9 cellular contexts compared by ENCODE assay signal in genomic region chr1:67149179-67149770, GRCh38. TPM values are rescaled to one million over a fixed set of nuclear protein-coding genes. Genes with fewer than 3 reads are reported as not detected.
A peak's percentile ranks its signal among the peaks of the same experiment; 100 is the strongest.
DNase-seq lines count a peak whose midpoint lies in the region; ATAC-seq, FAIRE-seq and TF ChIP-seq lines count a peak whose summit lies in the region.
"Had no signal": no experiment of that assay in that cellular context is flagged by ENCODE, and none has a peak within 500 bp of the region (broad histone marks: within the 10 kb centered on the region; RNA-seq: fewer than 3 reads in every experiment).

No MANE protein-coding gene starts in this region.

- H3K4me3 ChIP-seq in CD8-positive, alpha-beta memory T cell (ENCODE audit: low read length), result no peak overlapping the region
- no peak overlapping the region for H3K4me3 ChIP-seq in colonic mucosa
- no peak overlapping the region for H3K4me3 ChIP-seq in left lung

- TF ChIP-seq CTCF in colonic mucosa (IDR thresholded peaks at IDR 0.05) (peak; percentile 88), left lung (IDR thresholded peaks at IDR 0.05) (peak; percentile 45 to 58)

- no peaks in the 10 kb centered on the region for H3K27me3 ChIP-seq in CD8-positive, alpha-beta memory T cell (ENCODE audit: insufficient read depth, low read length, poor library complexity, severe bottlenecking)
- H3K27me3 ChIP-seq in colonic mucosa (no peaks in the 10 kb centered on the region), left lung (no peaks in the 10 kb centered on the region)

- peak; percentile 94 for ATAC-seq in HG03175 (IDR thresholded peaks at IDR 0.05; ENCODE audit: unreplicated experiment)
- ATAC-seq in activated CD4-positive, alpha-beta T cell treated with anti-CD3 and anti-CD28 coated beads for 36 hours, result peak; percentile 90
- ATAC-seq in left lung, result peak; percentile 99

- peaks cover 0 to 4% (median 0%) of the 10 kb centered on the region in 3 donors for H3K36me3 Mint-ChIP-seq in CD8-positive, alpha-beta memory T cell
- H3K36me3 Mint-ChIP-seq in activated CD4-positive, alpha-beta T cell treated with anti-CD3 and anti-CD28 coated beads for 36 hours (ENCODE audit: low read depth), result no peaks in the 10 kb centered on the region

- no peak overlapping the region for H3K4me3 Mint-ChIP-seq in CD8-positive, alpha-beta memory T cell
- no peak overlapping the region for H3K4me3 Mint-ChIP-seq in activated CD4-positive, alpha-beta T cell treated with anti-CD3 and anti-CD28 coated beads for 36 hours

- H3K9me3 ChIP-seq in CD8-positive, alpha-beta memory T cell (ENCODE audit: low read length), result no peaks in the 10 kb centered on the region
- H3K9me3 ChIP-seq in colonic mucosa, result no peaks in the 10 kb centered on the region
- no peaks in the 10 kb centered on the region for H3K9me3 ChIP-seq in left lung

- no peaks in the 10 kb centered on the region for H3K36me3 ChIP-seq in CD8-positive, alpha-beta memory T cell (ENCODE audit: insufficient read depth, low read length)
- H3K36me3 ChIP-seq in colonic mucosa (no peaks in the 10 kb centered on the region), left lung (no peaks in the 10 kb centered on the region)

- peaks cover 9 to 36% of the 10 kb centered on the region in 2 donors for H3K27me3 Mint-ChIP-seq in CD8-positive, alpha-beta memory T cell
- peaks cover 16% of the 10 kb centered on the region for H3K27me3 Mint-ChIP-seq in activated CD4-positive, alpha-beta T cell treated with anti-CD3 and anti-CD28 coated beads for 36 hours

- CTCF ChIA-PET in CD8-positive, alpha-beta memory T cell (lab: Charles Lee), result interaction anchor here (0.5 to 3.8 kb wide), 24 partner anchors 9 to 390 kb away, joined by 3 to 36 read pairs (median 4); partner anchors contain the start of genes IL23R and SLC35D1
- CTCF ChIA-PET in activated CD4-positive, alpha-beta T cell treated with anti-CD3 and anti-CD28 coated beads for 36 hours (lab: Charles Lee), result interaction anchor here (0.6 to 7.7 kb wide), 36 partner anchors 9 to 514 kb away, joined by 3 to 153 read pairs (median 4); partner anchors contain the start of genes C1orf141, DNAI4, MIER1 and SLC35D1

- no peak overlapping the region for H3K27ac ChIP-seq in CD8-positive, alpha-beta memory T cell (ENCODE audit: low read depth, low read length)
- no peak overlapping the region for H3K27ac ChIP-seq in colonic mucosa
- H3K27ac ChIP-seq in left lung, result no peak overlapping the region

- peaks cover 0 to 1% (median 0%) of the 10 kb centered on the region in 5 donors for H3K9me3 Mint-ChIP-seq in CD8-positive, alpha-beta memory T cell
- no peaks in the 10 kb centered on the region for H3K9me3 Mint-ChIP-seq in activated CD4-positive, alpha-beta T cell treated with anti-CD3 and anti-CD28 coated beads for 36 hours (ENCODE audit: low read depth)

- H3K9ac ChIP-seq in colonic mucosa (ENCODE audit: low read depth in 2 of 2, low read length in 2 of 2), result peak overlapping the region in 1 of 2 donors; percentile 21

- peaks cover 21 to 36% (median 25%) of the 10 kb centered on the region in 3 donors for H3K4me1 Mint-ChIP-seq in CD8-positive, alpha-beta memory T cell
- H3K4me1 Mint-ChIP-seq in activated CD4-positive, alpha-beta T cell treated with anti-CD3 and anti-CD28 coated beads for 36 hours, result peaks cover 34% of the 10 kb centered on the region

- H3K27ac Mint-ChIP-seq in CD8-positive, alpha-beta memory T cell, result peak overlapping the region in 4 of 8 donors; percentile 52 to 83 (median 56)
- H3K27ac Mint-ChIP-seq in activated CD4-positive, alpha-beta T cell treated with anti-CD3 and anti-CD28 coated beads for 36 hours, result peak overlapping the region; percentile 64

- DNase-seq in CD8-positive, alpha-beta memory T cell, result peak; percentile 15 to 69 (median 55)
- DNase-seq in GM19239 (ENCODE audit: insufficient read length, low spot score) (peak; percentile 52), NCI-H2227 treated with DMSO at 0.1 percent for 48 hours (lab: John Stamatoyannopoulos, UW) (peak; percentile 51), colonic mucosa (peak; percentile 81), left lung (peak in 1 of 2 donors; percentile 47)
- DNase-seq in activated CD4-positive, alpha-beta T cell treated with anti-CD3 and anti-CD28 coated beads for 36 hours, result peak; percentile 78
- DNase-seq in stimulated activated CD8-positive, alpha-beta memory T cell treated with anti-CD3 and anti-CD28 coated beads, Interleukin-15, amount 100 ng/mL, for 1 hour (ENCODE audit: low read depth), result peak; percentile 38

- intact Hi-C loops in activated CD4-positive, alpha-beta T cell treated with anti-CD3 and anti-CD28 coated beads for 36 hours (cut with DNase I, micrococcal nuclease), result loop anchor here (1.0 to 10.0 kb wide), 4 partner anchors 97 to 384 kb away; partner anchors contain the start of gene SLC35D1 (in 2 of the 2)
- intact Hi-C loops in colonic mucosa (cut with DNase I) (loop anchor here (2.0 to 5.0 kb wide), 2 partner anchors 97 to 152 kb away; partner anchors contain the start of gene SLC35D1), left lung (cut with DNase I) (loop anchor here in 1 of 2 donors (10.0 kb wide), 1 partner anchor 144 kb away; no protein-coding TSS in a partner anchor)

- H3K4me1 ChIP-seq in CD8-positive, alpha-beta memory T cell (ENCODE audit: insufficient read depth, low read length), result peaks cover 17% of the 10 kb centered on the region
- H3K4me1 ChIP-seq in colonic mucosa, result peaks cover 5% of the 10 kb centered on the region
- peaks cover 0 to 9% of the 10 kb centered on the region in 2 donors for H3K4me1 ChIP-seq in left lung

- FAIRE-seq in GM19239 (lab: Jason Lieb, UNC), result peak; percentile 93

- POLR2A ChIA-PET in CD8-positive, alpha-beta memory T cell (lab: Charles Lee), result interaction anchor here (0.7 to 1.5 kb wide), 3 partner anchors 17 to 384 kb away, joined by 4 to 12 read pairs (median 6); no protein-coding TSS in a partner anchor
- POLR2A ChIA-PET in activated CD4-positive, alpha-beta T cell treated with anti-CD3 and anti-CD28 coated beads for 36 hours (lab: Charles Lee), result interaction anchor here (1.2 kb wide), 1 partner anchor 20 kb away, joined by 3 read pairs; no protein-coding TSS in a partner anchor

RNA-seq across cellular contexts. Expression of gene C1orf141, which starts 14.5 kb away (rescaled TPM):
- total RNA-seq in CD8-positive, alpha-beta memory T cell, result not detected
- polyA plus RNA-seq in CD8-positive, alpha-beta memory T cell, result not detected
- total RNA-seq in activated CD4-positive, alpha-beta T cell treated with anti-CD3 and anti-CD28 coated beads for 36 hours, result under 1 TPM in 1 of 2 experiments, not detected in 1; 0.11 TPM
- not detected for total RNA-seq in colonic mucosa
- under 1 TPM in 1 of 2 donors, not detected in 1; 0.45 TPM for total RNA-seq in left lung
- total RNA-seq: activated CD8-positive, alpha-beta memory T cell treated with anti-CD3 and anti-CD28 coated beads for 36 hours had no signal

RNA-seq across cellular contexts. Expression of gene IL23R, which starts 17.0 kb away (rescaled TPM):
- 1 to 10 TPM; 1.6 to 1.7 TPM for total RNA-seq in CD8-positive, alpha-beta memory T cell
- polyA plus RNA-seq in CD8-positive, alpha-beta memory T cell, result 9.2 TPM
- 1 to 10 TPM; 7.1 to 9.3 TPM for total RNA-seq in activated CD4-positive, alpha-beta T cell treated with anti-CD3 and anti-CD28 coated beads for 36 hours
- total RNA-seq in colonic mucosa, result 1 to 10 TPM; 1.2 to 1.3 TPM
- total RNA-seq in left lung, result under 1 TPM in 1 of 2 donors, not detected in 1; 0.31 TPM
